Comparison of ENCODE assay signal across 17 cellular contexts in genomic region chr2:54047658-54048057, GRCh38.
DNase-seq lines count a peak whose midpoint lies in the region; ATAC-seq, FAIRE-seq and TF ChIP-seq lines count a peak whose summit lies in the region.
"Had no signal": no experiment of that assay in that cellular context is flagged by ENCODE, and none has a peak within 500 bp of the region (broad histone marks: within the 10 kb centered on the region; RNA-seq: fewer than 3 reads in every experiment).

No MANE protein-coding gene starts in this region.

- no TSS peak for BruUV-seq in K562 (replicated peaks; lab: Mats Ljungman, UMichigan)

- H3K4me3 Mint-ChIP-seq in stimulated activated naive CD8-positive, alpha-beta T cell treated with anti-CD3 and anti-CD28 coated beads, Interleukin-15, Interleukin-2, amounts not matched to agents 100 ng/mL and 50 ng/mL, for 24 hours, result no peak overlapping the region
- no peak overlapping the region for H3K4me3 Mint-ChIP-seq in stimulated activated naive CD8-positive, alpha-beta T cell treated with anti-CD3 and anti-CD28 coated beads, Interleukin-15, amount 100 ng/mL, for 72 hours
- peak overlapping the region in 4 of 5 donors; percentile 26 to 64 (median 34) for H3K4me3 Mint-ChIP-seq in immature natural killer cell
- no peak overlapping the region for H3K4me3 Mint-ChIP-seq in T-helper 17 cell
- H3K4me3 Mint-ChIP-seq: B cell; CD8-positive, alpha-beta T cell; GM23338 had no signal

- 12% methylated on average over 3 of the region's 3 CpGs for WGBS in K562 (ENCODE audit: insufficient coverage, low coverage, missing lambda C conversion rate)
- 70% methylated on average over 3 of the region's 3 CpGs for WGBS in smooth muscle cell (ENCODE audit: low lambda C conversion rate)

- peaks cover 14% of the 10 kb centered on the region for H3K36me3 Mint-ChIP-seq in stimulated activated naive CD8-positive, alpha-beta T cell treated with anti-CD3 and anti-CD28 coated beads, Interleukin-15, Interleukin-2, amounts not matched to agents 100 ng/mL and 50 ng/mL, for 24 hours (ENCODE audit: low read depth)
- H3K36me3 Mint-ChIP-seq in immature natural killer cell (peaks cover 11 to 15% (median 13%) of the 10 kb centered on the region in 3 donors), T-helper 17 cell (ENCODE audit: low read depth) (peaks cover 7% of the 10 kb centered on the region)

- H3F3A ChIP-seq in smooth muscle cell (ENCODE audit: low read depth), result no peaks in the 10 kb centered on the region

- intact Hi-C loops in K562 (cut with micrococcal nuclease), result no loop called here

- H3K79me2 ChIP-seq in K562 (ENCODE audit: control insufficient read depth, insufficient read depth, low read length) (no peaks in the 10 kb centered on the region), smooth muscle cell (ENCODE audit: low read depth) (no peaks in the 10 kb centered on the region)

- peaks cover 43% of the 10 kb centered on the region for H3K4me1 Mint-ChIP-seq in stimulated activated naive CD8-positive, alpha-beta T cell treated with anti-CD3 and anti-CD28 coated beads, Interleukin-15, Interleukin-2, amounts not matched to agents 100 ng/mL and 50 ng/mL, for 24 hours (ENCODE audit: low read depth)
- H3K4me1 Mint-ChIP-seq in stimulated activated naive CD8-positive, alpha-beta T cell treated with anti-CD3 and anti-CD28 coated beads, Interleukin-15, amount 100 ng/mL, for 72 hours, result peaks cover 19% of the 10 kb centered on the region
- H3K4me1 Mint-ChIP-seq in immature natural killer cell (peaks cover 43 to 58% of the 10 kb centered on the region in 2 donors), T-helper 17 cell (peaks cover 2% of the 10 kb centered on the region)
- H3K4me1 Mint-ChIP-seq: GM23338 had no signal

- FAIRE-seq in K562 (lab: Jason Lieb, UNC), result peak; percentile 71
- FAIRE-seq: HTR-8/SVneo had no signal

- in situ Hi-C loops in K562 (cut with MboI), result no loop called here

- H3K36me3 ChIP-seq in K562 (ENCODE audit: control insufficient read depth, insufficient read depth, low read length) (no peaks in the 10 kb centered on the region), smooth muscle cell (ENCODE audit: low read depth) (peaks cover 3% of the 10 kb centered on the region)

- TF ChIP-seq EP300 in K562 (IDR thresholded peaks at IDR 0.05; ENCODE audit: low read length), result no peak

- peak overlapping the region; percentile 71 for H3K27ac Mint-ChIP-seq in stimulated activated naive CD8-positive, alpha-beta T cell treated with anti-CD3 and anti-CD28 coated beads, Interleukin-15, Interleukin-2, amounts not matched to agents 100 ng/mL and 50 ng/mL, for 24 hours
- H3K27ac Mint-ChIP-seq in stimulated activated naive CD8-positive, alpha-beta T cell treated with anti-CD3 and anti-CD28 coated beads, Interleukin-15, amount 100 ng/mL, for 72 hours, result no peak overlapping the region
- H3K27ac Mint-ChIP-seq in immature natural killer cell (peak overlapping the region; percentile 41 to 83 (median 72)), T-helper 17 cell (no peak overlapping the region)
- H3K27ac Mint-ChIP-seq: B cell; CD8-positive, alpha-beta T cell; GM23338 had no signal

- no peak for TF ChIP-seq CTCF in K562 (IDR thresholded peaks at IDR 0.05 in 2 of 3, conservative IDR thresholded peaks at IDR 0.05 in 1 of 3; ENCODE audit: insufficient read depth in 2 of 3, low read depth in 1 of 3, low read length in 3 of 3)
- no peak for TF ChIP-seq CTCF in smooth muscle cell (IDR thresholded peaks at IDR 0.05; ENCODE audit: borderline replicate concordance, insufficient read depth, poor library complexity, severe bottlenecking)
- no peak for TF ChIP-seq CTCF in coronary artery (IDR thresholded peaks at IDR 0.05)

- H3K4me2 ChIP-seq in K562 (ENCODE audit: insufficient read depth, low read length), result no peak overlapping the region
- no peak overlapping the region for H3K4me2 ChIP-seq in smooth muscle cell
- H3K4me2 ChIP-seq: BLaER1 treated with 17β-estradiol and CSF1 and Interleukin-3, amounts not matched to agents 10 nM and 100 nM; GM23338 had no signal

- H2AFZ ChIP-seq in K562 (ENCODE audit: low read depth, low read length) (0 out of 2 replicates have a peak overlapping the region, but pooled peaks have one; percentile 1), smooth muscle cell (ENCODE audit: low read depth) (no peak overlapping the region)
- H2AFZ ChIP-seq: GM23338 had no signal

- ATAC-seq in stimulated activated naive CD8-positive, alpha-beta T cell treated with anti-CD3 and anti-CD28 coated beads, Interleukin-15, amount 100 ng/mL, for 72 hours, result no peak
- ATAC-seq in K562 (peak; percentile 69), T-helper 17 cell (no peak)
- ATAC-seq: GM23338 had no signal

- H3K9me3 ChIP-seq in K562 (replicated peaks; ENCODE audit: control insufficient read depth, insufficient read depth, low read depth, low read length) (peaks cover 3% of the 10 kb centered on the region; the same call in 1 of the 2 replicates), smooth muscle cell (replicated peaks; ENCODE audit: low read depth) (no peaks in the 10 kb centered on the region), T-helper 17 cell (ENCODE audit: control insufficient read depth, low read length, poor library complexity, severe bottlenecking) (no peaks in the 10 kb centered on the region)

- H3K4me1 ChIP-seq in K562 (replicated peaks in 1 of 2; ENCODE audit: control insufficient read depth in 2 of 2, insufficient read depth in 2 of 2, low read length in 2 of 2) (peaks cover 0 to 3% of the 10 kb centered on the region in 2 experiments; a peak in 2 of 5 replicates), smooth muscle cell (ENCODE audit: low read depth) (no peaks in the 10 kb centered on the region)
- H3K4me1 ChIP-seq: BLaER1 treated with 17β-estradiol and CSF1 and Interleukin-3, amounts not matched to agents 10 nM and 100 nM had no signal

- H3K9me1 ChIP-seq in K562 (ENCODE audit: control insufficient read depth, insufficient read depth, low read length), result no peaks in the 10 kb centered on the region

- no peak overlapping the region for H3K9ac ChIP-seq in K562 (ENCODE audit: insufficient read depth in 1 of 2, low read depth in 2 of 2, low read length in 2 of 2)
- H3K9ac ChIP-seq in smooth muscle cell (ENCODE audit: low read depth), result peak overlapping the region; percentile 28
- H3K9ac ChIP-seq: BLaER1 treated with 17β-estradiol and CSF1 and Interleukin-3, amounts not matched to agents 10 nM and 100 nM had no signal

- H3K27ac ChIP-seq in K562 (ENCODE audit: extremely low read depth, low read depth, low read length), result no peak overlapping the region
- H3K27ac ChIP-seq in smooth muscle cell (ENCODE audit: low read depth), result peak overlapping the region; percentile 50
- no peak overlapping the region for H3K27ac ChIP-seq in coronary artery
- H3K27ac ChIP-seq: BLaER1 treated with 17β-estradiol and CSF1 and Interleukin-3, amounts not matched to agents 10 nM and 100 nM had no signal

- CTCF ChIA-PET in K562 (lab: Yijun Ruan, JAX; ENCODE audit: low intra/inter-chr PET ratio), result no interaction called here

- no peak for TF ChIP-seq POLR2A in K562 (conservative IDR thresholded peaks at IDR 0.05)

- no peak overlapping the region for H3K4me3 ChIP-seq in K562
- no peak overlapping the region for H3K4me3 ChIP-seq in smooth muscle cell
- no peak overlapping the region for H3K4me3 ChIP-seq in coronary artery
- H3K4me3 ChIP-seq: BLaER1 treated with 17β-estradiol and CSF1 and Interleukin-3, amounts not matched to agents 10 nM and 100 nM; GM23338 had no signal

- no peaks in the 10 kb centered on the region for H3K27me3 ChIP-seq in K562 (ENCODE audit: control insufficient read depth in 2 of 2, insufficient read depth in 2 of 2, low read length in 2 of 2)
- no peaks in the 10 kb centered on the region for H3K27me3 ChIP-seq in smooth muscle cell (ENCODE audit: low read depth)
- H3K27me3 ChIP-seq: BLaER1 treated with 17β-estradiol and CSF1 and Interleukin-3, amounts not matched to agents 10 nM and 100 nM had no signal

- no peaks in the 10 kb centered on the region for H3K27me3 Mint-ChIP-seq in stimulated activated naive CD8-positive, alpha-beta T cell treated with anti-CD3 and anti-CD28 coated beads, Interleukin-15, Interleukin-2, amounts not matched to agents 100 ng/mL and 50 ng/mL, for 24 hours
- H3K27me3 Mint-ChIP-seq in stimulated activated naive CD8-positive, alpha-beta T cell treated with anti-CD3 and anti-CD28 coated beads, Interleukin-15, amount 100 ng/mL, for 72 hours, result no peaks in the 10 kb centered on the region
- H3K27me3 Mint-ChIP-seq in immature natural killer cell (ENCODE audit: low read depth in 3 of 3) (peaks cover 0 to 1% (median 1%) of the 10 kb centered on the region in 3 donors), T-helper 17 cell (no peaks in the 10 kb centered on the region)
- H3K27me3 Mint-ChIP-seq: B cell had no signal

- peaks cover 8% of the 10 kb centered on the region for H3K9me3 Mint-ChIP-seq in stimulated activated naive CD8-positive, alpha-beta T cell treated with anti-CD3 and anti-CD28 coated beads, Interleukin-15, Interleukin-2, amounts not matched to agents 100 ng/mL and 50 ng/mL, for 24 hours
- peaks cover 5 to 7% of the 10 kb centered on the region in 2 donors for H3K9me3 Mint-ChIP-seq in stimulated activated naive CD8-positive, alpha-beta T cell treated with anti-CD3 and anti-CD28 coated beads, Interleukin-15, amount 100 ng/mL, for 72 hours
- peaks cover 0 to 3% (median 0%) of the 10 kb centered on the region in 6 donors for H3K9me3 Mint-ChIP-seq in immature natural killer cell

- DNase-seq in stimulated activated naive CD8-positive, alpha-beta T cell treated with anti-CD3 and anti-CD28 coated beads, Interleukin-15, amount 100 ng/mL, for 72 hours, result no peak
- DNase-seq in K562 (ENCODE audit: extremely low read depth in 1 of 4, low spot score in 3 of 4) (peak in 2 of 4 experiments; percentile 31 to 44), immature natural killer cell (no peak), smooth muscle cell (lab: John Stamatoyannopoulos, UW; ENCODE audit: unreplicated experiment) (no peak), NCI-H524 (lab: John Stamatoyannopoulos, UW) (no peak), coronary artery (ENCODE audit: low spot score) (no peak), T-helper 17 cell (no peak)
- DNase-seq: Calu3, DMS79 treated with DMSO at 0.1 percent for 48 hours, GF-D8, HCEC 1CT had no signal

- POLR2A ChIA-PET in K562 (lab: Yijun Ruan, JAX), result no interaction called here

- no peak for TF ChIP-seq RAD21 in K562 (CRISPR knock-in tag; conservative IDR thresholded peaks at IDR 0.05 in 1 of 2, IDR thresholded peaks at IDR 0.05 in 1 of 2)

- H4K20me1 ChIP-seq in K562 (replicated peaks; ENCODE audit: control insufficient read depth, insufficient read depth, low read length) (no peaks in the 10 kb centered on the region), smooth muscle cell (ENCODE audit: low read depth) (no peaks in the 10 kb centered on the region)
- H4K20me1 ChIP-seq: BLaER1 treated with 17β-estradiol and CSF1 and Interleukin-3, amounts not matched to agents 10 nM and 100 nM had no signal

Comparison
In these comparisons a context has a peak if more than half of its experiments do, and no peak if none do; other contexts are left out.
1. H3K27ac Mint-ChIP-seq: peak in stimulated activated naive CD8-positive, alpha-beta T cell treated with anti-CD3 and anti-CD28 coated beads, Interleukin-15, Interleukin-2, amounts not matched to agents 100 ng/mL and 50 ng/mL, for 24 hours (single experiment) and immature natural killer cell (6 of 6); none in stimulated activated naive CD8-positive, alpha-beta T cell treated with anti-CD3 and anti-CD28 coated beads, Interleukin-15, amount 100 ng/mL, for 72 hours (0 of 2) and T-helper 17 cell (single experiment).
2. H3K4me3 Mint-ChIP-seq: peak in immature natural killer cell (4 of 5); none in stimulated activated naive CD8-positive, alpha-beta T cell treated with anti-CD3 and anti-CD28 coated beads, Interleukin-15, Interleukin-2, amounts not matched to agents 100 ng/mL and 50 ng/mL, for 24 hours (single experiment), stimulated activated naive CD8-positive, alpha-beta T cell treated with anti-CD3 and anti-CD28 coated beads, Interleukin-15, amount 100 ng/mL, for 72 hours (0 of 2) and T-helper 17 cell (single experiment).